1 cellular context compared by ENCODE assay signal in genomic region chr1:35835398-35835797, GRCh38.
TF ChIP-seq lines count a peak whose summit lies in the region.

No MANE protein-coding gene starts in this region.

TF ChIP-seq in HepG2, 621 proteins besides CTCF, POLR2A, EP300 and RAD21:
- no peak for TF ChIP-seq ZNF773 (CRISPR knock-in tag; IDR thresholded peaks at IDR 0.05; ENCODE audit: borderline replicate concordance)
- TF ChIP-seq ZFP82 (CRISPR knock-in tag; IDR thresholded peaks at IDR 0.05; ENCODE audit: borderline replicate concordance): no peak
